8 cellular contexts compared by ENCODE assay signal in genomic region chr17:75515229-75515522, GRCh38.
ATAC-seq and TF ChIP-seq lines count a peak whose summit lies in the region.

No MANE protein-coding gene starts in this region.

- peak overlapping the region; percentile 23 for H2AFZ ChIP-seq in neuron (ENCODE audit: low read depth, low read length)

- ATAC-seq in GM19397 (IDR thresholded peaks at IDR 0.05; ENCODE audit: unreplicated experiment) (no peak), HG03025 (IDR thresholded peaks at IDR 0.05; ENCODE audit: low FRiP score, unreplicated experiment) (no peak), HG03520 (IDR thresholded peaks at IDR 0.05; ENCODE audit: unreplicated experiment) (no peak), HG02938 (IDR thresholded peaks at IDR 0.05; ENCODE audit: unreplicated experiment) (no peak)

- H3K4me1 ChIP-seq in duodenal mucosa (ENCODE audit: control insufficient read depth in 1 of 2, insufficient read depth in 2 of 2, low read length in 2 of 2) (peaks cover 33 to 49% of the 10 kb centered on the region in 2 donors), neuron (ENCODE audit: insufficient read depth, low read length) (peaks cover 25% of the 10 kb centered on the region)

- peak overlapping the region; percentile 75 to 76 for H3K9ac ChIP-seq in duodenal mucosa (ENCODE audit: low read depth in 1 of 2, low read length in 2 of 2)

- H3K27me3 ChIP-seq in duodenal mucosa (ENCODE audit: control insufficient read depth in 1 of 2, insufficient read depth in 2 of 2, low read length in 2 of 2) (no peaks in the 10 kb centered on the region), neuron (ENCODE audit: insufficient read depth, low read length) (no peaks in the 10 kb centered on the region)

- TF ChIP-seq CTCF in C4-2B (conservative IDR thresholded peaks at IDR 0.05) = no peak

- H3K27ac ChIP-seq in C4-2B (peak overlapping the region; percentile 89), KOPT-K1 (ENCODE audit: low read depth, low read length, poor library complexity, severe bottlenecking) (peak overlapping the region; percentile 76), duodenal mucosa (ENCODE audit: low read depth, low read length) (peak overlapping the region; percentile 77)

- H3K36me3 ChIP-seq in KOPT-K1 (ENCODE audit: insufficient read depth, low read length) (peaks cover 31% of the 10 kb centered on the region), duodenal mucosa (ENCODE audit: control insufficient read depth in 1 of 2, insufficient read depth in 2 of 2, low read length in 2 of 2) (peaks cover 5 to 9% of the 10 kb centered on the region in 2 donors), neuron (ENCODE audit: insufficient read depth, low read length) (peaks cover 40% of the 10 kb centered on the region)

- peak overlapping the region; percentile 86 to 89 for H3K4me3 ChIP-seq in duodenal mucosa (ENCODE audit: low read depth in 1 of 2, low read length in 2 of 2)
- peak overlapping the region; percentile 63 for H3K4me3 ChIP-seq in neuron (ENCODE audit: low read length)

- no peaks in the 10 kb centered on the region for H3K9me3 ChIP-seq in KOPT-K1 (ENCODE audit: insufficient read depth, low read length, poor library complexity, severe bottlenecking)
- H3K9me3 ChIP-seq in duodenal mucosa (ENCODE audit: control insufficient read depth in 1 of 2, low read length in 2 of 2) = no peaks in the 10 kb centered on the region
- H3K9me3 ChIP-seq in neuron (ENCODE audit: low read length) = no peaks in the 10 kb centered on the region
